In the genomic region with DNA sequence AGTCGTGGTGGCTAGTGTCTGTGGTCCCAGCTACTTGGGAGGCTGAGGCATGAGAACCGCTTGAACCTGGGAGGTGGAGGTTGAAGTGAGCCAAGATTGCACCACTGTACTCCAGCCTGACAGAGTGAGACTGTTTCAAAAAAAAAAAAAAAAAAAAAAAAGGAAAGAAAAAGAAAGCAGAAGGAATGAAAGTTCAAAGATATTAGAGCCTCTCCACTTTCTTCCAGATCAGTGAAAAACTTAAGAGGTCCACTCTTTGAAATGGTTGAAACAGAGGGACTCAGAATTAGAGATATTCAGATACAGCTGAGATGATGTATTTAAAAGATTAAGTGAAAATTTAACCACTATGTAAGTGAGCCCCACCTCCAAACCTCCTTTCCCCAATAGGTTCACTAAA, we compare ENCODE assay signal across 16 cellular contexts. TPM values are rescaled to one million over a fixed set of nuclear protein-coding genes. Genes with fewer than 3 reads are reported as not detected.
DNase-seq lines count a peak whose midpoint lies in the region; ATAC-seq and TF ChIP-seq lines count a peak whose summit lies in the region.
"Had no signal": no experiment of that assay in that cellular context is flagged by ENCODE, and none has a peak within 500 bp of the region (broad histone marks: within the 10 kb centered on the region; RNA-seq: fewer than 3 reads in every experiment).

No MANE protein-coding gene starts in this region.

- DNase-seq in natural killer cell: no peak
- no peak for DNase-seq in natural killer cell treated with Interleukin-12 subunit alpha and Interleukin-12 subunit beta and Interleukin-15 and Interleukin-18, amount 100 ng/mL, for 72 hours (ENCODE audit: low spot score)
- no peak for DNase-seq in central memory CD8-positive, alpha-beta T cell (ENCODE audit: low spot score in 2 of 2)
- no peak for DNase-seq in progenitor cell of endocrine pancreas (ENCODE audit: low spot score, unreplicated experiment)
- no peak for DNase-seq in RPMI8226
- DNase-seq in NAMALWA (ENCODE audit: low spot score): no peak
- DNase-seq in amygdala (lab: John Stamatoyannopoulos, UW): no peak
- DNase-seq: 8988T, Calu3, DMS79 treated with DMSO at 0.1 percent for 48 hours, GOT3, H7, IMR-90 had no signal

- peaks cover 12% of the 10 kb centered on the region for H3K36me3 Mint-ChIP-seq in natural killer cell
- peaks cover 21% of the 10 kb centered on the region for H3K36me3 Mint-ChIP-seq in natural killer cell treated with Interleukin-12 subunit alpha and Interleukin-12 subunit beta and Interleukin-15 and Interleukin-18, amount 100 ng/mL, for 72 hours
- H3K36me3 Mint-ChIP-seq in central memory CD8-positive, alpha-beta T cell (ENCODE audit: insufficient read depth): peaks cover 58% of the 10 kb centered on the region
- peaks cover 29% of the 10 kb centered on the region for H3K36me3 Mint-ChIP-seq in progenitor cell of endocrine pancreas (ENCODE audit: insufficient read depth)

- H3K27me3 Mint-ChIP-seq in natural killer cell (ENCODE audit: low read depth in 2 of 2) (no peaks in the 10 kb centered on the region), progenitor cell of endocrine pancreas (no peaks in the 10 kb centered on the region)
- H3K27me3 Mint-ChIP-seq in natural killer cell treated with Interleukin-12 subunit alpha and Interleukin-12 subunit beta and Interleukin-15 and Interleukin-18, amount 100 ng/mL, for 72 hours: no peaks in the 10 kb centered on the region
- no peaks in the 10 kb centered on the region for H3K27me3 Mint-ChIP-seq in central memory CD8-positive, alpha-beta T cell

- no peaks in the 10 kb centered on the region for H3K9me3 Mint-ChIP-seq in natural killer cell
- no peaks in the 10 kb centered on the region for H3K9me3 Mint-ChIP-seq in natural killer cell treated with Interleukin-12 subunit alpha and Interleukin-12 subunit beta and Interleukin-15 and Interleukin-18, amount 100 ng/mL, for 72 hours
- no peaks in the 10 kb centered on the region for H3K9me3 Mint-ChIP-seq in central memory CD8-positive, alpha-beta T cell
- H3K9me3 Mint-ChIP-seq in progenitor cell of endocrine pancreas (ENCODE audit: low read depth): no peaks in the 10 kb centered on the region
- H3K9me3 Mint-ChIP-seq: CD14-positive monocyte had no signal

- H3K4me1 Mint-ChIP-seq in natural killer cell: peaks cover 49 to 53% of the 10 kb centered on the region in 2 donors
- peaks cover 25 to 29% of the 10 kb centered on the region in 2 donors for H3K4me1 Mint-ChIP-seq in natural killer cell treated with Interleukin-12 subunit alpha and Interleukin-12 subunit beta and Interleukin-15 and Interleukin-18, amount 100 ng/mL, for 72 hours (ENCODE audit: low read depth in 2 of 2)
- peaks cover 49% of the 10 kb centered on the region for H3K4me1 Mint-ChIP-seq in central memory CD8-positive, alpha-beta T cell
- H3K4me1 Mint-ChIP-seq in progenitor cell of endocrine pancreas (ENCODE audit: low read depth): peaks cover 11% of the 10 kb centered on the region

- TF ChIP-seq CTCF in natural killer cell (IDR thresholded peaks at IDR 0.05) (no peak), progenitor cell of endocrine pancreas (IDR thresholded peaks at IDR 0.05; ENCODE audit: unreplicated experiment) (no peak)

- H3K4me3 Mint-ChIP-seq in natural killer cell (no peak overlapping the region), progenitor cell of endocrine pancreas (ENCODE audit: low read depth) (no peak overlapping the region)
- no peak overlapping the region for H3K4me3 Mint-ChIP-seq in natural killer cell treated with Interleukin-12 subunit alpha and Interleukin-12 subunit beta and Interleukin-15 and Interleukin-18, amount 100 ng/mL, for 72 hours
- H3K4me3 Mint-ChIP-seq in central memory CD8-positive, alpha-beta T cell: no peak overlapping the region
- H3K4me3 Mint-ChIP-seq: CD14-positive monocyte had no signal

- no peak for ATAC-seq in natural killer cell
- ATAC-seq in natural killer cell treated with Interleukin-12 subunit alpha and Interleukin-12 subunit beta and Interleukin-15 and Interleukin-18, amount 100 ng/mL, for 72 hours: no peak
- no peak for ATAC-seq in central memory CD8-positive, alpha-beta T cell (replicated peaks; ENCODE audit: extremely low read depth, poor library complexity, severe bottlenecking)
- ATAC-seq: GM12878, HCT116 had no signal

- peak overlapping the region; percentile 37 to 63 for H3K27ac Mint-ChIP-seq in natural killer cell
- no peak overlapping the region for H3K27ac Mint-ChIP-seq in natural killer cell treated with Interleukin-12 subunit alpha and Interleukin-12 subunit beta and Interleukin-15 and Interleukin-18, amount 100 ng/mL, for 72 hours
- peak overlapping the region; percentile 27 for H3K27ac Mint-ChIP-seq in central memory CD8-positive, alpha-beta T cell (ENCODE audit: low read depth)
- H3K27ac Mint-ChIP-seq in progenitor cell of endocrine pancreas: peak overlapping the region; percentile 26

- intact Hi-C loops in natural killer cell (cut with micrococcal nuclease): no loop called here

RNA-seq across cellular contexts. Expression of a gene that starts 16.8 kb away (rescaled TPM):
- total RNA-seq in natural killer cell (100 to 1,000 TPM; 107 to 122 (median 116) TPM), progenitor cell of endocrine pancreas (68.8 and 83.7 TPM in 2 replicates)
- total RNA-seq in natural killer cell treated with Interleukin-12 subunit alpha and Interleukin-12 subunit beta and Interleukin-15 and Interleukin-18, amount 100 ng/mL, for 72 hours: 100 to 1,000 TPM in 1 of 2 donors, 10 to 100 TPM in 1; 75.8 to 129 TPM

Comparison
In these comparisons a context has a peak if more than half of its experiments do, and no peak if none do; other contexts are left out.
1. H3K27ac Mint-ChIP-seq: peak in natural killer cell (2 of 2), central memory CD8-positive, alpha-beta T cell (single experiment) and progenitor cell of endocrine pancreas (single experiment); none in natural killer cell treated with Interleukin-12 subunit alpha and Interleukin-12 subunit beta and Interleukin-15 and Interleukin-18, amount 100 ng/mL, for 72 hours (0 of 2).